In genomic region chr18:26656944-26657536, GRCh38 we compare ENCODE assay signal across 1 cellular context.
TF ChIP-seq lines count a peak whose summit lies in the region.

No MANE protein-coding gene starts in this region.

TF ChIP-seq in HepG2, 621 proteins besides CTCF, POLR2A, EP300 and RAD21 (continued from another document):
- TF ChIP-seq PRDM15 (CRISPR knock-in tag; IDR thresholded peaks at IDR 0.05) (peak; percentile 55; the same call in 1 of the 2 replicates), YEATS4 (CRISPR knock-in tag; IDR thresholded peaks at IDR 0.05; ENCODE audit: borderline replicate concordance) (0 out of 2 replicates have a peak, but pooled peaks have one; percentile 37), PHF8 (CRISPR knock-in tag; IDR thresholded peaks at IDR 0.05) (peak; percentile 53), ZNF777 (CRISPR knock-in tag; IDR thresholded peaks at IDR 0.05) (peak; percentile 40; the same call in 1 of the 2 replicates), CBFB (CRISPR knock-in tag; IDR thresholded peaks at IDR 0.05) (no peak), GMEB2 (CRISPR knock-in tag; IDR thresholded peaks at IDR 0.05; ENCODE audit: low read depth) (no peak), ZBED4 (CRISPR knock-in tag; IDR thresholded peaks at IDR 0.05; ENCODE audit: borderline replicate concordance) (peak; percentile 45; the same call in 1 of the 2 replicates), RELA (CRISPR knock-in tag; IDR thresholded peaks at IDR 0.05) (no peak), ZNF687 (CRISPR knock-in tag; IDR thresholded peaks at IDR 0.05) (peak; percentile 43), PATZ1 (CRISPR knock-in tag; IDR thresholded peaks at IDR 0.05) (0 out of 2 replicates have a peak, but pooled peaks have one; percentile 13), DDIT3 (CRISPR knock-in tag; IDR thresholded peaks at IDR 0.05) (no peak), MAF1 (CRISPR knock-in tag; IDR thresholded peaks at IDR 0.05; ENCODE audit: borderline replicate concordance) (0 out of 2 replicates have a peak, but pooled peaks have one; percentile 32), RFX5 (IDR thresholded peaks at IDR 0.05; ENCODE audit: low read depth, low read length) (no peak), ZNF800 (CRISPR knock-in tag; IDR thresholded peaks at IDR 0.05) (peak; percentile 97), ZNF121 (CRISPR knock-in tag; IDR thresholded peaks at IDR 0.05) (no peak), PRPF4 (IDR thresholded peaks at IDR 0.05; ENCODE audit: low read depth, low read length, poor library complexity, severe bottlenecking) (no peak), PAXIP1 (CRISPR knock-in tag; conservative IDR thresholded peaks at IDR 0.05) (no peak), RBFOX2 (IDR thresholded peaks at IDR 0.05; ENCODE audit: low read depth, low read length) (0 out of 2 replicates have a peak, but pooled peaks have one; percentile 30), UBTF (CRISPR knock-in tag; IDR thresholded peaks at IDR 0.05) (peak; percentile 76; the same call in 1 of the 2 replicates), MXD3 (CRISPR knock-in tag; IDR thresholded peaks at IDR 0.05) (no peak), HNRNPLL (IDR thresholded peaks at IDR 0.05; ENCODE audit: low read depth, low read length, poor library complexity, severe bottlenecking) (peak; percentile 35)
